In the genomic region with DNA sequence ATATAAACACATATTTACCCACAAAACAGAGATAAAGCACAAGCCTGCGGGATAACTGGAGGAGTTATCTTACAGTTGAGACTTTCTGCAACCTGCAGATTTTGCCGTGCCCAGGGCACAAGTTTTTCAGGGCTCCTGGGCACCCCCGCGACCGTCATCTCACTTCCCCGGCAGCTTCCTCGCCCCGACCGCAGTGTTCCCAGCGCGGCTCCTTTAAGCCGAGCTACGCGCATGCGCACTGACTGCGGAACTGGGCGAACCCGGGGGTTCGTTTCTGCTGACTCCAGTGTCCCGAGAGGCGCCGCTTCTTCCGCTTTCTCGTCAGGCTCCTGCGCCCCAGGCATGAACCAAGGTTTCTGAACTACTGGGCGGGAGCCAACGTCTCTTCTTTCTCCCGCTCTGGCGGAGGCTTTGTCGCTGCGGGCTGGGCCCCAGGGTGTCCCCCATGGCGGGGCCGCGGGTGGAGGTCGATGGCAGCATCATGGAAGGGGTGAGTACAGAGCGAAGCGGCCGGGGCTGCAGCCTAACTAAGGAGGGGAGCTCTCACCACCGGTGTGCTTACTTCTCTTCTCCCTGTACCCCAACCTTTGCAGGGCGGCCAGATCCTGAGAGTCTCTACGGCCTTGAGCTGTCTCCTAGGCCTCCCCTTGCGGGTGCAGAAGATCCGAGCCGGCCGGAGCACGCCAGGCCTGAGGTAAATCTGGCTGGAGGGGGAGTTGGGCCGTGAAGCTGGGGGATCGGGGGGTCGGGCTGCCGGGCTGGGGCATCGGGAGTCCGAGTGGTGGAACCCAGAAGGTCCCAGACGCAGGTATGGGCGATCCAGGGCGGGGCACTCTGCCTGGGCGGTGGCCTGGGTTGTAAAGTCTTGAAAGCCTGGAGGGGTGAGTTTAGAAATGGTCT, we compare ENCODE assay signal across 1 cellular context.
TF ChIP-seq lines count a peak whose summit lies in the region.

Gene RTCA (plus strand): TSS at position 286 of the 900 bp plus-strand sequence. CDS start 160 bp downstream, at position 446.

TF ChIP-seq in K562, 482 proteins besides CTCF, POLR2A, EP300 and RAD21 (continued from another document and continues in another):
- TF ChIP-seq KAT7 (CRISPR knock-in tag; IDR thresholded peaks at IDR 0.05; ENCODE audit: borderline replicate concordance) (peak; percentile 83; the same call in 1 of the 2 replicates), PCBP2 (IDR thresholded peaks at IDR 0.05; ENCODE audit: low read depth, low read length, poor library complexity, severe bottlenecking) (no peak), ESRRB (CRISPR knock-in tag; IDR thresholded peaks at IDR 0.05; ENCODE audit: borderline replicate concordance) (no peak), ZC3H11A (IDR thresholded peaks at IDR 0.05; ENCODE audit: low read depth, low read length) (no peak), HNRNPLL (IDR thresholded peaks at IDR 0.05; ENCODE audit: low read depth, low read length, poor library complexity, severe bottlenecking) (no peak), CBX3 (IDR thresholded peaks at IDR 0.05; ENCODE audit: borderline replicate concordance in 1 of 2, low read length in 2 of 2) (no peak), ZFPM2 (CRISPR knock-in tag; IDR thresholded peaks at IDR 0.05) (0 out of 2 replicates have a peak, but pooled peaks have one; percentile 20), TBP (optimal IDR thresholded peaks at IDR 0.05; ENCODE audit: low read depth, low read length) (peak; percentile 81), KLF16 (IDR thresholded peaks at IDR 0.05) (no peak), POU5F1 (IDR thresholded peaks at IDR 0.05; ENCODE audit: borderline replicate concordance, low read depth, low read length, partially characterized antibody) (peak; percentile 26), BDP1 (IDR thresholded peaks at IDR 0.05; ENCODE audit: insufficient read depth, insufficient read length) (no peak), CBFA2T2 (conservative IDR thresholded peaks at IDR 0.05) (no peak), EGR1 (conservative IDR thresholded peaks at IDR 0.05) (no peak), NR2C2 (CRISPR knock-in tag; IDR thresholded peaks at IDR 0.05) (no peak), NR2C2 (tag; IDR thresholded peaks at IDR 0.05) (no peak; the same call in 1 of the 2 replicates), GATAD2B (IDR thresholded peaks at IDR 0.05; ENCODE audit: borderline replicate concordance) (no peak), MBD2 (IDR thresholded peaks at IDR 0.05; ENCODE audit: borderline replicate concordance, low read depth) (0 out of 2 replicates have a peak, but pooled peaks have one; percentile 23), POLR2AphosphoS5 (IDR thresholded peaks at IDR 0.05; ENCODE audit: control insufficient read depth, insufficient read depth, low read depth, low read length) (peak; percentile 77), TARDBP (IDR thresholded peaks at IDR 0.05) (no peak), SMARCE1 (IDR thresholded peaks at IDR 0.05) (peak; percentile 38), HINFP (tag; conservative IDR thresholded peaks at IDR 0.05; ENCODE audit: low read depth) (no peak), PHF8 (IDR thresholded peaks at IDR 0.05; ENCODE audit: borderline replicate concordance, low read length) (peak; percentile 94), MAFG (tag; conservative IDR thresholded peaks at IDR 0.05) (peak; percentile 75), NEUROD1 (IDR thresholded peaks at IDR 0.05; ENCODE audit: borderline replicate concordance, low read depth, low read length, partially characterized antibody) (no peak), TFAP4 (CRISPR knock-in tag; IDR thresholded peaks at IDR 0.05; ENCODE audit: borderline replicate concordance) (peak; percentile 45; the same call in 1 of the 2 replicates), ZNF282 (CRISPR knock-in tag; IDR thresholded peaks at IDR 0.05) (no peak), SMAD2 (IDR thresholded peaks at IDR 0.05; ENCODE audit: low read depth, low read length) (no peak), ZNF785 (CRISPR knock-in tag; IDR thresholded peaks at IDR 0.05) (no peak), STAT5A (IDR thresholded peaks at IDR 0.05; ENCODE audit: borderline replicate concordance, low read length) (no peak), ZNF140 (CRISPR knock-in tag; IDR thresholded peaks at IDR 0.05) (no peak), REST (CRISPR knock-in tag; IDR thresholded peaks at IDR 0.05; ENCODE audit: low read depth) (no peak), LARP7 (IDR thresholded peaks at IDR 0.05) (no peak), SREBF1 (IDR thresholded peaks at IDR 0.05; ENCODE audit: borderline replicate concordance, low read depth, low read length) (no peak)
- TF ChIP-seq, protein P1, sequence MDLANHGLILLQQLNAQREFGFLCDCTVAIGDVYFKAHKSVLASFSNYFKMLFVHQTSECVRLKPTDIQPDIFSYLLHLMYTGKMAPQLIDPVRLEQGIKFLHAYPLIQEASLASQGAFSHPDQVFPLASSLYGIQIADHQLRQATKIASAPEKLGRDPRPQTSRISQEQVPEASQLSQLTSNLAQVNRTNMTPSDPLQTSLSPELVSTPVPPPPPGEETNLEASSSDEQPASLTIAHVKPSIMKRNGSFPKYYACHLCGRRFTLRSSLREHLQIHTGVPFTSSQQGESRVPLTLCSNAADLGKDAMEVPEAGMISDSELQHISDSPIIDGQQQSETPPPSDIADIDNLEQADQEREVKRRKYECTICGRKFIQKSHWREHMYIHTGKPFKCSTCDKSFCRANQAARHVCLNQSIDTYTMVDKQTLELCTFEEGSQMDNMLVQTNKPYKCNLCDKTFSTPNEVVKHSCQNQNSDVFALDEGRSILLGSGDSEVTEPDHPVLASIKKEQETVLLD (IDR thresholded peaks at IDR 0.05) = peak; percentile 99
- TF ChIP-seq, protein P2, sequence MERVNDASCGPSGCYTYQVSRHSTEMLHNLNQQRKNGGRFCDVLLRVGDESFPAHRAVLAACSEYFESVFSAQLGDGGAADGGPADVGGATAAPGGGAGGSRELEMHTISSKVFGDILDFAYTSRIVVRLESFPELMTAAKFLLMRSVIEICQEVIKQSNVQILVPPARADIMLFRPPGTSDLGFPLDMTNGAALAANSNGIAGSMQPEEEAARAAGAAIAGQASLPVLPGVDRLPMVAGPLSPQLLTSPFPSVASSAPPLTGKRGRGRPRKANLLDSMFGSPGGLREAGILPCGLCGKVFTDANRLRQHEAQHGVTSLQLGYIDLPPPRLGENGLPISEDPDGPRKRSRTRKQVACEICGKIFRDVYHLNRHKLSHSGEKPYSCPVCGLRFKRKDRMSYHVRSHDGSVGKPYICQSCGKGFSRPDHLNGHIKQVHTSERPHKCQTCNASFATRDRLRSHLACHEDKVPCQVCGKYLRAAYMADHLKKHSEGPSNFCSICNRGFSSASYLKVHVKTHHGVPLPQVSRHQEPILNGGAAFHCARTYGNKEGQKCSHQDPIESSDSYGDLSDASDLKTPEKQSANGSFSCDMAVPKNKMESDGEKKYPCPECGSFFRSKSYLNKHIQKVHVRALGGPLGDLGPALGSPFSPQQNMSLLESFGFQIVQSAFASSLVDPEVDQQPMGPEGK (CRISPR knock-in tag; IDR thresholded peaks at IDR 0.05; ENCODE audit: borderline replicate concordance) = no peak
- TF ChIP-seq, protein P3, sequence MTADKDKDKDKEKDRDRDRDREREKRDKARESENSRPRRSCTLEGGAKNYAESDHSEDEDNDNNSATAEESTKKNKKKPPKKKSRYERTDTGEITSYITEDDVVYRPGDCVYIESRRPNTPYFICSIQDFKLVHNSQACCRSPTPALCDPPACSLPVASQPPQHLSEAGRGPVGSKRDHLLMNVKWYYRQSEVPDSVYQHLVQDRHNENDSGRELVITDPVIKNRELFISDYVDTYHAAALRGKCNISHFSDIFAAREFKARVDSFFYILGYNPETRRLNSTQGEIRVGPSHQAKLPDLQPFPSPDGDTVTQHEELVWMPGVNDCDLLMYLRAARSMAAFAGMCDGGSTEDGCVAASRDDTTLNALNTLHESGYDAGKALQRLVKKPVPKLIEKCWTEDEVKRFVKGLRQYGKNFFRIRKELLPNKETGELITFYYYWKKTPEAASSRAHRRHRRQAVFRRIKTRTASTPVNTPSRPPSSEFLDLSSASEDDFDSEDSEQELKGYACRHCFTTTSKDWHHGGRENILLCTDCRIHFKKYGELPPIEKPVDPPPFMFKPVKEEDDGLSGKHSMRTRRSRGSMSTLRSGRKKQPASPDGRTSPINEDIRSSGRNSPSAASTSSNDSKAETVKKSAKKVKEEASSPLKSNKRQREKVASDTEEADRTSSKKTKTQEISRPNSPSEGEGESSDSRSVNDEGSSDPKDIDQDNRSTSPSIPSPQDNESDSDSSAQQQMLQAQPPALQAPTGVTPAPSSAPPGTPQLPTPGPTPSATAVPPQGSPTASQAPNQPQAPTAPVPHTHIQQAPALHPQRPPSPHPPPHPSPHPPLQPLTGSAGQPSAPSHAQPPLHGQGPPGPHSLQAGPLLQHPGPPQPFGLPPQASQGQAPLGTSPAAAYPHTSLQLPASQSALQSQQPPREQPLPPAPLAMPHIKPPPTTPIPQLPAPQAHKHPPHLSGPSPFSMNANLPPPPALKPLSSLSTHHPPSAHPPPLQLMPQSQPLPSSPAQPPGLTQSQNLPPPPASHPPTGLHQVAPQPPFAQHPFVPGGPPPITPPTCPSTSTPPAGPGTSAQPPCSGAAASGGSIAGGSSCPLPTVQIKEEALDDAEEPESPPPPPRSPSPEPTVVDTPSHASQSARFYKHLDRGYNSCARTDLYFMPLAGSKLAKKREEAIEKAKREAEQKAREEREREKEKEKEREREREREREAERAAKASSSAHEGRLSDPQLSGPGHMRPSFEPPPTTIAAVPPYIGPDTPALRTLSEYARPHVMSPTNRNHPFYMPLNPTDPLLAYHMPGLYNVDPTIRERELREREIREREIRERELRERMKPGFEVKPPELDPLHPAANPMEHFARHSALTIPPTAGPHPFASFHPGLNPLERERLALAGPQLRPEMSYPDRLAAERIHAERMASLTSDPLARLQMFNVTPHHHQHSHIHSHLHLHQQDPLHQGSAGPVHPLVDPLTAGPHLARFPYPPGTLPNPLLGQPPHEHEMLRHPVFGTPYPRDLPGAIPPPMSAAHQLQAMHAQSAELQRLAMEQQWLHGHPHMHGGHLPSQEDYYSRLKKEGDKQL (CRISPR knock-in tag; IDR thresholded peaks at IDR 0.05; ENCODE audit: borderline replicate concordance) = no peak
- TF ChIP-seq, protein P4, sequence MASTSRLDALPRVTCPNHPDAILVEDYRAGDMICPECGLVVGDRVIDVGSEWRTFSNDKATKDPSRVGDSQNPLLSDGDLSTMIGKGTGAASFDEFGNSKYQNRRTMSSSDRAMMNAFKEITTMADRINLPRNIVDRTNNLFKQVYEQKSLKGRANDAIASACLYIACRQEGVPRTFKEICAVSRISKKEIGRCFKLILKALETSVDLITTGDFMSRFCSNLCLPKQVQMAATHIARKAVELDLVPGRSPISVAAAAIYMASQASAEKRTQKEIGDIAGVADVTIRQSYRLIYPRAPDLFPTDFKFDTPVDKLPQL (IDR thresholded peaks at IDR 0.05; ENCODE audit: extremely low read depth, insufficient read length) = no peak
- TF ChIP-seq, protein P5, sequence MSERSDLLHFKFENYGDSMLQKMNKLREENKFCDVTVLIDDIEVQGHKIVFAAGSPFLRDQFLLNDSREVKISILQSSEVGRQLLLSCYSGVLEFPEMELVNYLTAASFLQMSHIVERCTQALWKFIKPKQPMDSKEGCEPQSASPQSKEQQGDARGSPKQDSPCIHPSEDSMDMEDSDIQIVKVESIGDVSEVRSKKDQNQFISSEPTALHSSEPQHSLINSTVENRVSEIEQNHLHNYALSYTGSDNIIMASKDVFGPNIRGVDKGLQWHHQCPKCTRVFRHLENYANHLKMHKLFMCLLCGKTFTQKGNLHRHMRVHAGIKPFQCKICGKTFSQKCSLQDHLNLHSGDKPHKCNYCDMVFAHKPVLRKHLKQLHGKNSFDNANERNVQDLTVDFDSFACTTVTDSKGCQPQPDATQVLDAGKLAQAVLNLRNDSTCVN (CRISPR knock-in tag; IDR thresholded peaks at IDR 0.05) = no peak
- TF ChIP-seq, protein P6, sequence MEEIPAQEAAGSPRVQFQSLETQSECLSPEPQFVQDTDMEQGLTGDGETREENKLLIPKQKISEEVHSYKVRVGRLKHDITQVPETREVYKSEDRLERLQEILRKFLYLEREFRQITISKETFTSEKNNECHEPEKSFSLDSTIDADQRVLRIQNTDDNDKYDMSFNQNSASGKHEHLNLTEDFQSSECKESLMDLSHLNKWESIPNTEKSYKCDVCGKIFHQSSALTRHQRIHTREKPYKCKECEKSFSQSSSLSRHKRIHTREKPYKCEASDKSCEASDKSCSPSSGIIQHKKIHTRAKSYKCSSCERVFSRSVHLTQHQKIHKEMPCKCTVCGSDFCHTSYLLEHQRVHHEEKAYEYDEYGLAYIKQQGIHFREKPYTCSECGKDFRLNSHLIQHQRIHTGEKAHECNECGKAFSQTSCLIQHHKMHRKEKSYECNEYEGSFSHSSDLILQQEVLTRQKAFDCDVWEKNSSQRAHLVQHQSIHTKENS (CRISPR knock-in tag; IDR thresholded peaks at IDR 0.05) = no peak
